ENCODE assay signal across 1 cellular context in genomic region chr17:80090164-80090563, GRCh38. TPM values are rescaled to one million over a fixed set of nuclear protein-coding genes. Genes with fewer than 3 reads are reported as not detected.
"Had no signal": no experiment of that assay in that cellular context is flagged by ENCODE, and none has a peak within 500 bp of the region (broad histone marks: within the 10 kb centered on the region; RNA-seq: fewer than 3 reads in every experiment).

No MANE protein-coding gene starts in this region.

RNA-seq across cellular contexts. Expression of gene CCDC40, which starts 53.7 kb away (rescaled TPM):
- polyA plus RNA-seq: IgD-negative memory B cell had no signal
